In the genomic region with DNA sequence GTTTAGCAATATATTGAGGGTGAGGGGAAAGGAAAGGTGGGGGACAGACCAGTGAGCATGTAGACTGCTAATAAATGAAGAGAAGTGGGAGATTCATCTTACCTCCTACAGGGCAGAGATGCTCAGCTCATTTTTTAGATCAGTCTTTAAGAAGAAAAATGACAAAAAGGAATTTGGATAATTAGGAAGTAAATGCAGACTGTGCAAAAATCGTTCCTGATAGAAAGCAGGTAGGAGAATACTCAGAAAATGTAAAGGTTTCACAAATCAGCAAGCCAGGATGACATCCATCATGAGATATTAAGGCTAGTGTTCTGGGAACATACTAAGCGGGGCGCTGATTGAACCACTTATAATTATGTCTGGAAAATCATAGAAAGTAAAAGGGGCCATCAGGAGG, we compare ENCODE assay signal across 18 cellular contexts.
"Had no signal": no experiment of that assay in that cellular context is flagged by ENCODE, and none has a peak within 500 bp of the region (broad histone marks: within the 10 kb centered on the region; RNA-seq: fewer than 3 reads in every experiment).

No MANE protein-coding gene starts in this region.

- H3K4me1 Mint-ChIP-seq: natural killer cell had no signal

- H3K9me3 Mint-ChIP-seq: activated CD8-positive, alpha-beta T cell treated with anti-CD3 and anti-CD28 coated beads for 36 hours; natural killer cell; stimulated activated naive CD8-positive, alpha-beta T cell treated with anti-CD3 and anti-CD28 coated beads, Interleukin-15, Interleukin-2, amounts not matched to agents 100 ng/mL and 50 ng/mL, for 24 hours had no signal

- H3K4me3 Mint-ChIP-seq: activated CD8-positive, alpha-beta T cell treated with anti-CD3 and anti-CD28 coated beads for 36 hours; natural killer cell; stimulated activated naive CD8-positive, alpha-beta T cell treated with anti-CD3 and anti-CD28 coated beads, Interleukin-15, Interleukin-2, amounts not matched to agents 100 ng/mL and 50 ng/mL, for 24 hours had no signal

- H3K27ac ChIP-seq: gastroesophageal sphincter, prostate gland, thoracic aorta, upper lobe of right lung had no signal

- H3K36me3 Mint-ChIP-seq: natural killer cell had no signal

- DNase-seq: activated naive CD4-positive, alpha-beta T cell treated with Interleukin-2 at 50 U/mL for 16 hours; islet precursor cell; mesenchymal stem cell; natural killer cell; occipital lobe; right cardiac atrium; small intestine; stimulated activated CD4-positive, alpha-beta T cell treated with anti-CD3 and anti-CD28 coated beads, Interleukin-4, amount 100 ng/mL, for 4 hours; SW 1271; T-helper 9 cell; upper lobe of right lung had no signal

- H3K27ac Mint-ChIP-seq: activated CD8-positive, alpha-beta T cell treated with anti-CD3 and anti-CD28 coated beads for 36 hours; natural killer cell had no signal

- ATAC-seq: activated CD4-positive, CD25-positive, alpha-beta regulatory T cell treated with anti-CD3 and anti-CD28 coated beads, Interleukin-2, amount 50 U/mL, for 24 hours; gastroesophageal sphincter; left lobe of liver; natural killer cell; right cardiac atrium; upper lobe of right lung had no signal
